ENCODE assay signal across 21 cellular contexts in genomic region chr13:50679321-50679720, GRCh38.
DNase-seq lines count a peak whose midpoint lies in the region; ATAC-seq and TF ChIP-seq lines count a peak whose summit lies in the region.
"Had no signal": no experiment of that assay in that cellular context is flagged by ENCODE, and none has a peak within 500 bp of the region (broad histone marks: within the 10 kb centered on the region; RNA-seq: fewer than 3 reads in every experiment).

No MANE protein-coding gene starts in this region.

- H3K27me3 Mint-ChIP-seq in Calu3 (ENCODE audit: unreplicated experiment) = no peaks in the 10 kb centered on the region

- no peaks in the 10 kb centered on the region for H4K20me1 ChIP-seq in PC-9 (ENCODE audit: insufficient read depth)

- no peaks in the 10 kb centered on the region for H3K9me3 Mint-ChIP-seq in Calu3 (ENCODE audit: low read depth, unreplicated experiment)

- H3K27me3 ChIP-seq in PC-9 (ENCODE audit: insufficient read depth, low read depth) (no peaks in the 10 kb centered on the region), body of pancreas (no peaks in the 10 kb centered on the region)
- H3K27me3 ChIP-seq: colonic mucosa, vagina had no signal

- H3K4me3 Mint-ChIP-seq in Calu3 (ENCODE audit: low read depth, unreplicated experiment) = no peak overlapping the region

- intact Hi-C loops in Calu3 (cut with micrococcal nuclease; ENCODE audit: unreplicated experiment) (no loop called here), PC-9 (cut with micrococcal nuclease; ENCODE audit: unreplicated experiment) (loop anchor here (5.0 to 10.0 kb wide), 3 partner anchors 432 to 597 kb away; no protein-coding TSS in a partner anchor), body of pancreas (cut with DNase I) (no loop called here)

- ATAC-seq in body of pancreas = no peak
- no peak for ATAC-seq in HG03469 (IDR thresholded peaks at IDR 0.05; ENCODE audit: unreplicated experiment)

- peak overlapping the region; percentile 45 for H3K4me2 ChIP-seq in PC-9
- H3K4me2 ChIP-seq: KMS-11 had no signal

- POLR2A ChIA-PET in PC-9 (lab: Charles Lee; ENCODE audit: unreplicated experiment) = no interaction called here

- H3K4me3 ChIP-seq in PC-9 (no peak overlapping the region), body of pancreas (no peak overlapping the region)
- H3K4me3 ChIP-seq: colonic mucosa, left ventricle myocardium inferior, SK-N-MC, vagina had no signal

- H3K36me3 Mint-ChIP-seq in Calu3 (ENCODE audit: insufficient read depth, unreplicated experiment) = peaks cover 11% of the 10 kb centered on the region

- TF ChIP-seq CTCF in Calu3 (IDR thresholded peaks at IDR 0.05; ENCODE audit: unreplicated experiment) (no peak), PC-9 (conservative IDR thresholded peaks at IDR 0.05) (no peak), body of pancreas (IDR thresholded peaks at IDR 0.05) (no peak)

- CTCF ChIA-PET in Calu3 (lab: Charles Lee) (no interaction called here), PC-9 (lab: Charles Lee) (no interaction called here)

- H3K27ac ChIP-seq in PC-9 = peak overlapping the region; percentile 90
- H3K27ac ChIP-seq in body of pancreas = no peak overlapping the region
- H3K27ac ChIP-seq: colonic mucosa, KMS-11, left ventricle myocardium inferior, parathyroid adenoma, SK-N-MC, vagina had no signal

- H3K4me1 ChIP-seq in PC-9 (replicated peaks; ENCODE audit: insufficient read depth) (peaks cover 53% of the 10 kb centered on the region), body of pancreas (peaks cover 12% of the 10 kb centered on the region)
- H3K4me1 ChIP-seq: colonic mucosa had no signal

- no peak for DNase-seq in Calu3
- peak in 1 of 2 experiments; percentile 42 for DNase-seq in PC-9
- DNase-seq in dedifferentiated amniotic fluid mesenchymal stem cell (ENCODE audit: extremely low spot score) = peak; percentile 34
- DNase-seq in non-pigmented ciliary epithelial cell (ENCODE audit: low read depth) = peak; percentile 44
- DNase-seq in epidermal melanocyte (ENCODE audit: insufficient read length, low spot score) = no peak
- no peak for DNase-seq in body of pancreas
- no peak for DNase-seq in SIG-M5 (lab: John Stamatoyannopoulos, UW)
- DNase-seq: activated CD4-positive, CD25-positive, alpha-beta regulatory T cell treated with anti-CD3 and anti-CD28 coated beads, Interleukin-2, amount 50 U/mL, for 72 hours; activated effector memory CD4-positive, alpha-beta T cell treated with anti-CD3 and anti-CD28 coated beads, Interleukin-2, amount 50 U/mL, for 16 hours; amygdala; colonic mucosa; left ventricle myocardium inferior; NCI-H2171; NCI-H748 treated with DMSO at 0.1 percent for 48 hours; stimulated activated CD4-positive, alpha-beta T cell treated with anti-CD3 and anti-CD28 coated beads, Interleukin-4, amount 100 ng/mL, for 24 hours; T1000 had no signal

- no peaks in the 10 kb centered on the region for H3K4me1 Mint-ChIP-seq in Calu3 (ENCODE audit: low read depth, unreplicated experiment)

- H3K9me3 ChIP-seq in PC-9 (ENCODE audit: insufficient read depth, low read depth) (no peaks in the 10 kb centered on the region), body of pancreas (no peaks in the 10 kb centered on the region)
- H3K9me3 ChIP-seq: colonic mucosa, left ventricle myocardium inferior, vagina had no signal

- H3K36me3 ChIP-seq in PC-9 (ENCODE audit: low read depth) = no peaks in the 10 kb centered on the region
- no peaks in the 10 kb centered on the region for H3K36me3 ChIP-seq in body of pancreas (replicated peaks in 1 of 2; ENCODE audit: insufficient read depth in 1 of 2, low read depth in 2 of 2)
- H3K36me3 ChIP-seq: colonic mucosa, left ventricle myocardium inferior, vagina had no signal

- H3K79me2 ChIP-seq in PC-9 (ENCODE audit: low read depth) = no peaks in the 10 kb centered on the region
- H3K79me2 ChIP-seq: parathyroid adenoma had no signal

- BruUV-seq in Calu3 (replicated peaks; lab: Mats Ljungman, UMichigan) (no TSS peak), PC-9 (replicated peaks; lab: Mats Ljungman, UMichigan) (no TSS peak)

- H3K9me2 ChIP-seq in PC-9 (ENCODE audit: insufficient read depth) = no peaks in the 10 kb centered on the region

- peaks cover 27% of the 10 kb centered on the region for H3F3A ChIP-seq in PC-9 (ENCODE audit: insufficient read depth, low read depth)

- no peak overlapping the region; the same call in 1 of the 2 replicates for H2AFZ ChIP-seq in PC-9
- H2AFZ ChIP-seq: parathyroid adenoma had no signal

- no peak for TF ChIP-seq POLR2A in body of pancreas (IDR thresholded peaks at IDR 0.05)

- peak overlapping the region; percentile 41 for H3K27ac Mint-ChIP-seq in Calu3 (ENCODE audit: unreplicated experiment)

Comparison
In these comparisons a context has a peak if more than half of its experiments do, and no peak if none do; other contexts are left out.
1. DNase-seq: peak in dedifferentiated amniotic fluid mesenchymal stem cell (single experiment) and non-pigmented ciliary epithelial cell (single experiment); none in Calu3 (single experiment), epidermal melanocyte (single experiment), body of pancreas (0 of 4) and SIG-M5 (single experiment).